19 cellular contexts compared by ENCODE assay signal in the genomic region with DNA sequence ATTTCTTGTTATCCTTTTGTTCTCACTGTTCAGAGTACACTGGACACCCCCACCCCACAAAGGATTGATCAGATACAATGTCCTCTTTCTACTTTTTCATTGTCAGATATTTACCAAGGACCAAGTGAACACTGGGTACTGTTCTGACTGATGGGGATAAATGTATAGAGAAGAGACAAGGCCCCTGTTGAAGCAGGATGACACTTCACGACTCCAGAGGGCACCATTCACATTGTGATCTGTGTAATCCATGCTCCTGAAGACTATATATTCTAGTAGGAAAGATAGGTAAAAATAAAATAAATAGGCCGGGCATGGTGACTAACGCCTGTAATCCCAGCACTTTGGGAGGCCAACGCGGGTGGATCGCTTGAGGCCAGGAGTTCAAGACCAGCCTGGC.
"Had no signal": no experiment of that assay in that cellular context is flagged by ENCODE, and none has a peak within 500 bp of the region (broad histone marks: within the 10 kb centered on the region; RNA-seq: fewer than 3 reads in every experiment).

No MANE protein-coding gene starts in this region.

- DNase-seq: activated CD4-positive, alpha-beta T cell treated with anti-CD3 and anti-CD28 coated beads for 48 hours; activated CD8-positive, alpha-beta memory T cell treated with anti-CD3 and anti-CD28 coated beads, Interleukin-2, amount 50 U/mL, for 48 hours; activated naive CD8-positive, alpha-beta T cell treated with anti-CD3 and anti-CD28 coated beads for 36 hours; activated T-cell treated with anti-CD3 and anti-CD28 coated beads, Interleukin-2, amount 50 U/mL, for 72 hours; hippocampal formation; left lung; mammary epithelial cell; naive thymus-derived CD4-positive, alpha-beta T cell; stimulated activated CD4-positive, alpha-beta T cell treated with anti-CD3 and anti-CD28 coated beads, Interleukin-15, amount 100 ng/mL, for 24 hours; stimulated activated CD4-positive, alpha-beta T cell treated with anti-CD3 and anti-CD28 coated beads, Interleukin-4, amount 100 ng/mL, for 24 hours; stimulated activated naive CD4-positive, alpha-beta T cell; T-helper 2 cell; uterus had no signal

- H3K27ac Mint-ChIP-seq: activated naive CD8-positive, alpha-beta T cell treated with anti-CD3 and anti-CD28 coated beads for 36 hours; activated T-cell treated with anti-CD3 and anti-CD28 coated beads, Interleukin-2, amount 50 U/mL, for 72 hours; naive thymus-derived CD4-positive, alpha-beta T cell; WTC11 had no signal

- H3K27me3 ChIP-seq: left lung, neutrophil, tibial nerve, uterus had no signal

- H3K36me3 ChIP-seq: uterus had no signal

- H3K27me3 Mint-ChIP-seq: activated naive CD8-positive, alpha-beta T cell treated with anti-CD3 and anti-CD28 coated beads for 36 hours; naive thymus-derived CD4-positive, alpha-beta T cell had no signal

- FAIRE-seq: astrocyte, keratinocyte had no signal

- H3K4me3 Mint-ChIP-seq: activated naive CD8-positive, alpha-beta T cell treated with anti-CD3 and anti-CD28 coated beads for 36 hours; activated T-cell treated with anti-CD3 and anti-CD28 coated beads, Interleukin-2, amount 50 U/mL, for 72 hours; naive thymus-derived CD4-positive, alpha-beta T cell; WTC11 had no signal

- H3K9me3 ChIP-seq: left lung, neutrophil, tibial nerve, uterus had no signal

- H3K27ac ChIP-seq: left lung, neutrophil, tibial nerve, uterus had no signal

- H3K4me1 ChIP-seq: tibial nerve, uterus had no signal

- H3K4me3 ChIP-seq: left lung, tibial nerve, uterus had no signal

- H3K4me1 Mint-ChIP-seq: activated naive CD8-positive, alpha-beta T cell treated with anti-CD3 and anti-CD28 coated beads for 36 hours; naive thymus-derived CD4-positive, alpha-beta T cell; WTC11 had no signal

- H3K9me3 Mint-ChIP-seq: activated naive CD8-positive, alpha-beta T cell treated with anti-CD3 and anti-CD28 coated beads for 36 hours; activated T-cell treated with anti-CD3 and anti-CD28 coated beads, Interleukin-2, amount 50 U/mL, for 72 hours; naive thymus-derived CD4-positive, alpha-beta T cell; WTC11 had no signal

- ATAC-seq: activated T-cell treated with anti-CD3 and anti-CD28 coated beads, Interleukin-2, amount 50 U/mL, for 72 hours; esophagus mucosa; left lung; naive thymus-derived CD4-positive, alpha-beta T cell; WTC11 had no signal
